ENCODE assay signal across 1 cellular context in genomic region chr5:134437340-134438267, GRCh38.
TF ChIP-seq lines count a peak whose summit lies in the region.

No MANE protein-coding gene starts in this region.

TF ChIP-seq in K562, 482 proteins besides CTCF, POLR2A, EP300 and RAD21 (continued from another document and continues in another):
- TF ChIP-seq, protein P1, sequence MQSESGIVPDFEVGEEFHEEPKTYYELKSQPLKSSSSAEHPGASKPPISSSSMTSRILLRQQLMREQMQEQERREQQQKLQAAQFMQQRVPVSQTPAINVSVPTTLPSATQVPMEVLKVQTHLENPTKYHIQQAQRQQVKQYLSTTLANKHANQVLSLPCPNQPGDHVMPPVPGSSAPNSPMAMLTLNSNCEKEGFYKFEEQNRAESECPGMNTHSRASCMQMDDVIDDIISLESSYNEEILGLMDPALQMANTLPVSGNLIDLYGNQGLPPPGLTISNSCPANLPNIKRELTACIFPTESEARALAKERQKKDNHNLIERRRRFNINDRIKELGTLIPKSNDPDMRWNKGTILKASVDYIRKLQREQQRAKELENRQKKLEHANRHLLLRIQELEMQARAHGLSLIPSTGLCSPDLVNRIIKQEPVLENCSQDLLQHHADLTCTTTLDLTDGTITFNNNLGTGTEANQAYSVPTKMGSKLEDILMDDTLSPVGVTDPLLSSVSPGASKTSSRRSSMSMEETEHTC (IDR thresholded peaks at IDR 0.05), result peak; percentile 55; the same call in 1 of the 2 replicates
- TF ChIP-seq RBFOX2 (IDR thresholded peaks at IDR 0.05; ENCODE audit: low read depth, low read length), result 0 out of 2 replicates have a peak, but pooled peaks have one; percentile 19
- TF ChIP-seq, protein P2, sequence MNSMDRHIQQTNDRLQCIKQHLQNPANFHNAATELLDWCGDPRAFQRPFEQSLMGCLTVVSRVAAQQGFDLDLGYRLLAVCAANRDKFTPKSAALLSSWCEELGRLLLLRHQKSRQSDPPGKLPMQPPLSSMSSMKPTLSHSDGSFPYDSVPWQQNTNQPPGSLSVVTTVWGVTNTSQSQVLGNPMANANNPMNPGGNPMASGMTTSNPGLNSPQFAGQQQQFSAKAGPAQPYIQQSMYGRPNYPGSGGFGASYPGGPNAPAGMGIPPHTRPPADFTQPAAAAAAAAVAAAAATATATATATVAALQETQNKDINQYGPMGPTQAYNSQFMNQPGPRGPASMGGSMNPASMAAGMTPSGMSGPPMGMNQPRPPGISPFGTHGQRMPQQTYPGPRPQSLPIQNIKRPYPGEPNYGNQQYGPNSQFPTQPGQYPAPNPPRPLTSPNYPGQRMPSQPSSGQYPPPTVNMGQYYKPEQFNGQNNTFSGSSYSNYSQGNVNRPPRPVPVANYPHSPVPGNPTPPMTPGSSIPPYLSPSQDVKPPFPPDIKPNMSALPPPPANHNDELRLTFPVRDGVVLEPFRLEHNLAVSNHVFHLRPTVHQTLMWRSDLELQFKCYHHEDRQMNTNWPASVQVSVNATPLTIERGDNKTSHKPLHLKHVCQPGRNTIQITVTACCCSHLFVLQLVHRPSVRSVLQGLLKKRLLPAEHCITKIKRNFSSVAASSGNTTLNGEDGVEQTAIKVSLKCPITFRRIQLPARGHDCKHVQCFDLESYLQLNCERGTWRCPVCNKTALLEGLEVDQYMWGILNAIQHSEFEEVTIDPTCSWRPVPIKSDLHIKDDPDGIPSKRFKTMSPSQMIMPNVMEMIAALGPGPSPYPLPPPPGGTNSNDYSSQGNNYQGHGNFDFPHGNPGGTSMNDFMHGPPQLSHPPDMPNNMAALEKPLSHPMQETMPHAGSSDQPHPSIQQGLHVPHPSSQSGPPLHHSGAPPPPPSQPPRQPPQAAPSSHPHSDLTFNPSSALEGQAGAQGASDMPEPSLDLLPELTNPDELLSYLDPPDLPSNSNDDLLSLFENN (IDR thresholded peaks at IDR 0.05; ENCODE audit: low read depth in 2 of 2, low read length in 2 of 2), result 0 out of 4 replicates have a peak, but pooled peaks of 1 of the 2 experiments have one; percentile 61
- TF ChIP-seq SMAD4 (CRISPR knock-in tag; conservative IDR thresholded peaks at IDR 0.05), result peak; percentile 70; the same call in 1 of the 2 replicates
- TF ChIP-seq ZNF407 (IDR thresholded peaks at IDR 0.05; ENCODE audit: low read depth), result no peak
- peak in 1 of 2 experiments; percentile 76; a peak in 2 of 4 replicates for TF ChIP-seq TBL1XR1 (IDR thresholded peaks at IDR 0.05; ENCODE audit: low read length in 2 of 2)
- no peak for TF ChIP-seq ZNF77 (CRISPR knock-in tag; IDR thresholded peaks at IDR 0.05)
- TF ChIP-seq BACH1 (tag; IDR thresholded peaks at IDR 0.05), result peak; percentile 91
- TF ChIP-seq FOXM1 (IDR thresholded peaks at IDR 0.05; ENCODE audit: low read depth), result peak; percentile 70; the same call in 1 of the 2 replicates
- no peak for TF ChIP-seq FOXM1 (CRISPR knock-in tag; IDR thresholded peaks at IDR 0.05; ENCODE audit: low read depth)
- peak; percentile 41; the same call in 1 of the 2 replicates for TF ChIP-seq ZNF121 (CRISPR knock-in tag; conservative IDR thresholded peaks at IDR 0.05)
- TF ChIP-seq, protein P3, sequence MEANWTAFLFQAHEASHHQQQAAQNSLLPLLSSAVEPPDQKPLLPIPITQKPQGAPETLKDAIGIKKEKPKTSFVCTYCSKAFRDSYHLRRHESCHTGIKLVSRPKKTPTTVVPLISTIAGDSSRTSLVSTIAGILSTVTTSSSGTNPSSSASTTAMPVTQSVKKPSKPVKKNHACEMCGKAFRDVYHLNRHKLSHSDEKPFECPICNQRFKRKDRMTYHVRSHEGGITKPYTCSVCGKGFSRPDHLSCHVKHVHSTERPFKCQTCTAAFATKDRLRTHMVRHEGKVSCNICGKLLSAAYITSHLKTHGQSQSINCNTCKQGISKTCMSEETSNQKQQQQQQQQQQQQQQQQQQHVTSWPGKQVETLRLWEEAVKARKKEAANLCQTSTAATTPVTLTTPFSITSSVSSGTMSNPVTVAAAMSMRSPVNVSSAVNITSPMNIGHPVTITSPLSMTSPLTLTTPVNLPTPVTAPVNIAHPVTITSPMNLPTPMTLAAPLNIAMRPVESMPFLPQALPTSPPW (CRISPR knock-in tag; IDR thresholded peaks at IDR 0.05), result peak; percentile 62
- TF ChIP-seq, protein P4, sequence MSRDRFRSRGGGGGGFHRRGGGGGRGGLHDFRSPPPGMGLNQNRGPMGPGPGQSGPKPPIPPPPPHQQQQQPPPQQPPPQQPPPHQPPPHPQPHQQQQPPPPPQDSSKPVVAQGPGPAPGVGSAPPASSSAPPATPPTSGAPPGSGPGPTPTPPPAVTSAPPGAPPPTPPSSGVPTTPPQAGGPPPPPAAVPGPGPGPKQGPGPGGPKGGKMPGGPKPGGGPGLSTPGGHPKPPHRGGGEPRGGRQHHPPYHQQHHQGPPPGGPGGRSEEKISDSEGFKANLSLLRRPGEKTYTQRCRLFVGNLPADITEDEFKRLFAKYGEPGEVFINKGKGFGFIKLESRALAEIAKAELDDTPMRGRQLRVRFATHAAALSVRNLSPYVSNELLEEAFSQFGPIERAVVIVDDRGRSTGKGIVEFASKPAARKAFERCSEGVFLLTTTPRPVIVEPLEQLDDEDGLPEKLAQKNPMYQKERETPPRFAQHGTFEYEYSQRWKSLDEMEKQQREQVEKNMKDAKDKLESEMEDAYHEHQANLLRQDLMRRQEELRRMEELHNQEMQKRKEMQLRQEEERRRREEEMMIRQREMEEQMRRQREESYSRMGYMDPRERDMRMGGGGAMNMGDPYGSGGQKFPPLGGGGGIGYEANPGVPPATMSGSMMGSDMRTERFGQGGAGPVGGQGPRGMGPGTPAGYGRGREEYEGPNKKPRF (IDR thresholded peaks at IDR 0.05; ENCODE audit: low read depth, low read length), result no peak
- no peak for TF ChIP-seq ZFP30 (CRISPR knock-in tag; IDR thresholded peaks at IDR 0.05; ENCODE audit: borderline replicate concordance)
- peak; percentile 89 for TF ChIP-seq SMARCA4 (IDR thresholded peaks at IDR 0.05)
- TF ChIP-seq ATF3 (IDR thresholded peaks at IDR 0.05), result peak; percentile 49; the same call in 1 of the 2 replicates
- TF ChIP-seq ATF3 (CRISPR knock-in tag; conservative IDR thresholded peaks at IDR 0.05), result 0 out of 2 replicates have a peak, but pooled peaks have one; percentile 47
- TF ChIP-seq ZNF668 (CRISPR knock-in tag; IDR thresholded peaks at IDR 0.05), result no peak
- TF ChIP-seq CBX8 (IDR thresholded peaks at IDR 0.05; ENCODE audit: borderline replicate concordance, extremely low read depth, low read depth, low read length, poor library complexity, severe bottlenecking), result no peak
- TF ChIP-seq ZNF124 (CRISPR knock-in tag; IDR thresholded peaks at IDR 0.05), result no peak
- 0 out of 2 replicates have a peak, but pooled peaks have one; percentile 43 for TF ChIP-seq ZNF197 (CRISPR knock-in tag; IDR thresholded peaks at IDR 0.05; ENCODE audit: low read depth)
- TF ChIP-seq SETDB1 (IDR thresholded peaks at IDR 0.05; ENCODE audit: low read length), result no peak
- no peak for TF ChIP-seq KLF6 (CRISPR knock-in tag; IDR thresholded peaks at IDR 0.05; ENCODE audit: borderline replicate concordance)
- TF ChIP-seq GMEB1 (CRISPR knock-in tag; IDR thresholded peaks at IDR 0.05), result no peak
- TF ChIP-seq YBX1 (IDR thresholded peaks at IDR 0.05), result no peak
- no peak for TF ChIP-seq FOXJ3 (CRISPR knock-in tag; IDR thresholded peaks at IDR 0.05)
- peak in 1 of 3 experiments; percentile 59; a peak in 2 of 6 replicates for TF ChIP-seq ZBTB11 (CRISPR knock-in tag; IDR thresholded peaks at IDR 0.05)
- peak in 1 of 2 experiments; percentile 57; a peak in 2 of 4 replicates for TF ChIP-seq TEAD1 (CRISPR knock-in tag; IDR thresholded peaks at IDR 0.05)
- TF ChIP-seq, protein P5, sequence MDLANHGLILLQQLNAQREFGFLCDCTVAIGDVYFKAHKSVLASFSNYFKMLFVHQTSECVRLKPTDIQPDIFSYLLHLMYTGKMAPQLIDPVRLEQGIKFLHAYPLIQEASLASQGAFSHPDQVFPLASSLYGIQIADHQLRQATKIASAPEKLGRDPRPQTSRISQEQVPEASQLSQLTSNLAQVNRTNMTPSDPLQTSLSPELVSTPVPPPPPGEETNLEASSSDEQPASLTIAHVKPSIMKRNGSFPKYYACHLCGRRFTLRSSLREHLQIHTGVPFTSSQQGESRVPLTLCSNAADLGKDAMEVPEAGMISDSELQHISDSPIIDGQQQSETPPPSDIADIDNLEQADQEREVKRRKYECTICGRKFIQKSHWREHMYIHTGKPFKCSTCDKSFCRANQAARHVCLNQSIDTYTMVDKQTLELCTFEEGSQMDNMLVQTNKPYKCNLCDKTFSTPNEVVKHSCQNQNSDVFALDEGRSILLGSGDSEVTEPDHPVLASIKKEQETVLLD (IDR thresholded peaks at IDR 0.05), result 0 out of 2 replicates have a peak, but pooled peaks have one; percentile 27
